10 cellular contexts compared by ENCODE assay signal in the genomic region with DNA sequence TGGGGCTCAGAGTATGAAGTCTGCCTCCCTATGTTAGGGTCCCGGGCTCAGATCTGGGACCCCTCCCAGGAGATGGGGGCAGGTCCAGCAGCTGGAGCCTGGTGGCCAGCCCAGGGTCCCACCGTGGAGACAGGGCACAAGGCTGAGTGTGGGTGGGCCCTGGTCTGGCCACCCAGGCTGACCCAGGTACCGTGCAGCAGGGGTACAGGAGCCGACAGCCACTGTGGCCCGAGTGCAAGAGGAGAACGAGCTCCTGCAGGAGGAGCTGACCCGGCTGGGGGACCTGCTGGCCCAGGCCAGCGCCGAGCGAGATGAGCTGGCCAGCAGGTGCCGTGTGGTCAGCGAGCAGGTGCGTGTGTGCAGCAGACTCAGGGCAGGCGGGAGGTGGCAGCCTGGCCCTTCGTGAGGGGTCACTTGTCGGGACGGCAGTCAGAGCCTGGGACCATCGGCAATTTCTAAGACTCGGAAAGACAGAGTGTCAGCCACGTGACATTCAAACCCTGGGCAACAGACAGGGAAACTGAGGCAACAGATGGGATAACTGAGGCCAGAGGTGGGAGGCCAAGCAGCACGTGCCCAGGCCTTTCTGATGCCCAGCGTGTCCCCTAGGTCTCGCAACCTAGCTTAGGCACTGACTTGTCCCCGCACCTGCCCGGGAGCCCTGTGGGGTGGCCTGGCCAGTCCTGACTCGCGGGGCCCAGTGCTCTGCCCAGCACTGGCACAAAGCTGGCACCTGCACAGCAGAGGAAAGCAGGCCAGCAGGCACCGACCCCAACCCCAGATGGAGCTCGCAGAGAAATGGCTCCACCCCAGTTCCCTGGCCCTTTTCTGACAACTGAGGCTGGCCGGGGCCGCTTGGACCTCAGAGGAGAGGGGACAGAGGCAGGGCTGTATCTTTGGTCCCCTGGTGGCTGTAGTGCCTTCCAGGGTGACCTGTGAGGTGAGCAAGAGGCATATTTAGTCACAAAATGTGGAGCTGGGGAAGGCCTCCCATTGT. TPM values are rescaled to one million over a fixed set of nuclear protein-coding genes. Genes with fewer than 3 reads are reported as not detected.
DNase-seq lines count a peak whose midpoint lies in the region; ATAC-seq and TF ChIP-seq lines count a peak whose summit lies in the region.
"Had no signal": no experiment of that assay in that cellular context is flagged by ENCODE, and none has a peak within 500 bp of the region (broad histone marks: within the 10 kb centered on the region; RNA-seq: fewer than 3 reads in every experiment).

No MANE protein-coding gene starts in this region.

- H3K4me3 ChIP-seq in Karpas-422 (ENCODE audit: low read length), result no peak overlapping the region
- H3K4me3 ChIP-seq: GM23338 had no signal

- H3K9me3 Mint-ChIP-seq in HFFc6, result no peaks in the 10 kb centered on the region
- H3K9me3 Mint-ChIP-seq in activated T-helper 17 cell treated with anti-CD3 and anti-CD28 coated beads, Interleukin-2, amount 50 U/mL, for 72 hours, result no peaks in the 10 kb centered on the region
- H3K9me3 Mint-ChIP-seq: GM23338 had no signal

- H3K27me3 Mint-ChIP-seq in HFFc6 (ENCODE audit: insufficient read depth), result peaks cover 2% of the 10 kb centered on the region; the same call in 1 of the 2 replicates
- H3K27me3 Mint-ChIP-seq in activated T-helper 17 cell treated with anti-CD3 and anti-CD28 coated beads, Interleukin-2, amount 50 U/mL, for 72 hours, result peaks cover 6% of the 10 kb centered on the region

- intact Hi-C loops in left colon (cut with DNase I, micrococcal nuclease), result no loop called here

- no peaks in the 10 kb centered on the region for H3K9me3 ChIP-seq in Karpas-422 (ENCODE audit: low read length)

- no peaks in the 10 kb centered on the region for H3K36me3 ChIP-seq in Karpas-422 (ENCODE audit: insufficient read depth, low read length)

- H3K4me1 ChIP-seq in Karpas-422 (ENCODE audit: low read length), result peaks cover 8% of the 10 kb centered on the region

- H3K4me1 Mint-ChIP-seq in HFFc6 (ENCODE audit: low read depth), result peaks cover 18% of the 10 kb centered on the region
- H3K4me1 Mint-ChIP-seq in activated T-helper 17 cell treated with anti-CD3 and anti-CD28 coated beads, Interleukin-2, amount 50 U/mL, for 72 hours, result no peaks in the 10 kb centered on the region

- H3K4me2 ChIP-seq in Karpas-422 (ENCODE audit: low read depth, low read length, poor library complexity, severe bottlenecking), result no peak overlapping the region
- H3K4me2 ChIP-seq: GM23338 had no signal

- no peak overlapping the region for H3K9ac ChIP-seq in Karpas-422 (ENCODE audit: low read length)

- H3K27me3 ChIP-seq in Karpas-422 (ENCODE audit: low read length), result no peaks in the 10 kb centered on the region

- H3K9me2 ChIP-seq in Karpas-422 (replicated peaks; ENCODE audit: insufficient read depth, low read length), result no peaks in the 10 kb centered on the region

- no peak overlapping the region for H2AFZ ChIP-seq in Karpas-422 (ENCODE audit: low read length)
- H2AFZ ChIP-seq: GM23338 had no signal

- no peak overlapping the region for H3K27ac ChIP-seq in Karpas-422 (ENCODE audit: low read length)

- H3K4me3 Mint-ChIP-seq in HFFc6, result no peak overlapping the region
- no peak overlapping the region for H3K4me3 Mint-ChIP-seq in activated T-helper 17 cell treated with anti-CD3 and anti-CD28 coated beads, Interleukin-2, amount 50 U/mL, for 72 hours
- H3K4me3 Mint-ChIP-seq: GM23338 had no signal

- no peaks in the 10 kb centered on the region for H3K36me3 Mint-ChIP-seq in HFFc6 (ENCODE audit: low read depth)
- no peaks in the 10 kb centered on the region for H3K36me3 Mint-ChIP-seq in activated T-helper 17 cell treated with anti-CD3 and anti-CD28 coated beads, Interleukin-2, amount 50 U/mL, for 72 hours (ENCODE audit: low read depth)

- DNase-seq in HFFc6 (no peak), left colon (peak; percentile 1 to 18), SKM-1 (lab: John Stamatoyannopoulos, UW; ENCODE audit: unreplicated experiment) (no peak), MV-4-11 (lab: John Stamatoyannopoulos, UW) (no peak), Karpas-422 (no peak)
- DNase-seq in stimulated activated CD8-positive, alpha-beta memory T cell treated with anti-CD3 and anti-CD28 coated beads, Interleukin-4, amount 100 ng/mL, for 48 hours, result peak; percentile 17
- DNase-seq: NCI-H524 had no signal

- H3K79me2 ChIP-seq in Karpas-422 (ENCODE audit: low read length), result no peaks in the 10 kb centered on the region

- no peak for TF ChIP-seq CTCF in HFFc6 (IDR thresholded peaks at IDR 0.05)

- peak; percentile 25 for ATAC-seq in activated T-helper 17 cell treated with anti-CD3 and anti-CD28 coated beads, Interleukin-2, amount 50 U/mL, for 72 hours (replicated peaks)
- ATAC-seq in left colon, result no peak
- ATAC-seq: GM23338 had no signal

- H4K20me1 ChIP-seq in Karpas-422 (ENCODE audit: insufficient read depth, low read depth, low read length), result peaks cover 9% of the 10 kb centered on the region; the same call in 1 of the 2 replicates

- H3K27ac Mint-ChIP-seq in HFFc6, result peak overlapping the region; percentile 99
- H3K27ac Mint-ChIP-seq in activated T-helper 17 cell treated with anti-CD3 and anti-CD28 coated beads, Interleukin-2, amount 50 U/mL, for 72 hours, result no peak overlapping the region
- H3K27ac Mint-ChIP-seq: GM23338 had no signal

RNA-seq across cellular contexts. Expression of gene CROCC2, which starts 13.9 kb away (rescaled TPM):
- total RNA-seq in HFFc6 (2021; fragmentation: NEBNext Ultra II Directional; extraction: Animal tissue kit (Norgen Biotek cat#: 25700)), result not detected
- total RNA-seq in activated T-helper 17 cell treated with anti-CD3 and anti-CD28 coated beads, Interleukin-2, amount 50 U/mL, for 72 hours, result not detected
- under 1 TPM in 1 of 2 donors, not detected in 1; 0.06 TPM for total RNA-seq in left colon
- not detected in 2 replicates for total RNA-seq in Karpas-422 (2014; rRNA removed; shearing (Covaris generic); ENCODE audit: low replicate concordance)
- total RNA-seq: GM23338 had no signal

RNA-seq across cellular contexts. Expression of gene MAB21L4, which starts 24.1 kb away (rescaled TPM):
- total RNA-seq in HFFc6 (2021; fragmentation: NEBNext Ultra II Directional; extraction: Animal tissue kit (Norgen Biotek cat#: 25700)), result not detected
- total RNA-seq in activated T-helper 17 cell treated with anti-CD3 and anti-CD28 coated beads, Interleukin-2, amount 50 U/mL, for 72 hours, result not detected
- 10 to 100 TPM in 1 of 2 donors, 1 to 10 TPM in 1; 4.5 to 11.8 TPM for total RNA-seq in left colon
- total RNA-seq in Karpas-422 (2014; rRNA removed; shearing (Covaris generic); ENCODE audit: low replicate concordance), result not detected in 2 replicates
- total RNA-seq: GM23338 had no signal

RNA-seq across cellular contexts. Expression of gene AGXT, which starts 51.5 kb away (rescaled TPM):
- not detected for total RNA-seq in HFFc6 (2021; fragmentation: NEBNext Ultra II Directional; extraction: Animal tissue kit (Norgen Biotek cat#: 25700))
- total RNA-seq in activated T-helper 17 cell treated with anti-CD3 and anti-CD28 coated beads, Interleukin-2, amount 50 U/mL, for 72 hours, result not detected
- 1 to 10 TPM in 1 of 2 donors, under 1 TPM in 1; 0.59 to 3.0 TPM for total RNA-seq in left colon
- not detected in 2 replicates for total RNA-seq in Karpas-422 (2014; rRNA removed; shearing (Covaris generic); ENCODE audit: low replicate concordance)
- total RNA-seq: GM23338, renal cortical epithelial cell had no signal

Comparison
In these comparisons a context has a peak if more than half of its experiments do, and no peak if none do; other contexts are left out.
1. DNase-seq: peak in left colon (2 of 2) and stimulated activated CD8-positive, alpha-beta memory T cell treated with anti-CD3 and anti-CD28 coated beads, Interleukin-4, amount 100 ng/mL, for 48 hours (single experiment); none in HFFc6 (single experiment), SKM-1 (single experiment), MV-4-11 (single experiment) and Karpas-422 (single experiment).